ENCODE assay signal across 1 cellular context in genomic region chr20:4156411-4156810, GRCh38.
TF ChIP-seq lines count a peak whose summit lies in the region.

No MANE protein-coding gene starts in this region.

TF ChIP-seq in HCT116, 20 proteins besides CTCF, POLR2A, EP300 and RAD21 (continued from another document):
- TF ChIP-seq ATF3 (IDR thresholded peaks at IDR 0.05) (no peak), CEBPB (IDR thresholded peaks at IDR 0.05; ENCODE audit: low read depth) (no peak)
